2 cellular contexts compared by ENCODE assay signal in the genomic region with DNA sequence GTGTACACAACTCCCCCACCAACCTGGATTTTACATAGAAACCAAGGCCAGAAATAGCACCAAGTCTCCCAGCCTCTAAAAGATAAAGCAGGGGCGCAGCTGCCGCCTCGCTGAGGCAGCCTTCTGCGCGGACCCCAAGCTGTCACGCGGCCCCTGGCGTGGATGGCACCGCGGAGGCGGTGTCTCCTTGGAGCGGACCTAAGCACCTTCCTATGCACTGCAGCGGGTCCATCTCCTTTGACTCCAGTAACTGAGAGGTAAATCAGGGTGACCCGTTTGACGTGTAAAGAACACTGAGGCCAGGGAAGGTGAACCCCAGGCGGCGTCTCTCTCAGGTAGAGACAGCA.
TF ChIP-seq lines count a peak whose summit lies in the region.

No MANE protein-coding gene starts in this region.

TF ChIP-seq in SK-N-SH, 30 proteins besides CTCF, POLR2A, EP300 and RAD21 (continued from another document):
- no peak for TF ChIP-seq FOXM1 (IDR thresholded peaks at IDR 0.05; ENCODE audit: low read depth)
- no peak for TF ChIP-seq MXI1 (IDR thresholded peaks at IDR 0.05; ENCODE audit: low read depth, low read length)
- TF ChIP-seq RFX5 (IDR thresholded peaks at IDR 0.05; ENCODE audit: low read length) = no peak
- no peak for TF ChIP-seq PBX3 (IDR thresholded peaks at IDR 0.05)
- no peak for TF ChIP-seq REST (IDR thresholded peaks at IDR 0.05; ENCODE audit: low read depth, low read length)
TF ChIP-seq in SK-N-SH: peak in this region for 0.

TF ChIP-seq in SK-N-SH treated with all-trans-retinoic acid at 6 μM for 48 hours, 23 proteins besides CTCF, POLR2A, EP300 and RAD21 (continued from another document):
- TF ChIP-seq, protein P1, sequence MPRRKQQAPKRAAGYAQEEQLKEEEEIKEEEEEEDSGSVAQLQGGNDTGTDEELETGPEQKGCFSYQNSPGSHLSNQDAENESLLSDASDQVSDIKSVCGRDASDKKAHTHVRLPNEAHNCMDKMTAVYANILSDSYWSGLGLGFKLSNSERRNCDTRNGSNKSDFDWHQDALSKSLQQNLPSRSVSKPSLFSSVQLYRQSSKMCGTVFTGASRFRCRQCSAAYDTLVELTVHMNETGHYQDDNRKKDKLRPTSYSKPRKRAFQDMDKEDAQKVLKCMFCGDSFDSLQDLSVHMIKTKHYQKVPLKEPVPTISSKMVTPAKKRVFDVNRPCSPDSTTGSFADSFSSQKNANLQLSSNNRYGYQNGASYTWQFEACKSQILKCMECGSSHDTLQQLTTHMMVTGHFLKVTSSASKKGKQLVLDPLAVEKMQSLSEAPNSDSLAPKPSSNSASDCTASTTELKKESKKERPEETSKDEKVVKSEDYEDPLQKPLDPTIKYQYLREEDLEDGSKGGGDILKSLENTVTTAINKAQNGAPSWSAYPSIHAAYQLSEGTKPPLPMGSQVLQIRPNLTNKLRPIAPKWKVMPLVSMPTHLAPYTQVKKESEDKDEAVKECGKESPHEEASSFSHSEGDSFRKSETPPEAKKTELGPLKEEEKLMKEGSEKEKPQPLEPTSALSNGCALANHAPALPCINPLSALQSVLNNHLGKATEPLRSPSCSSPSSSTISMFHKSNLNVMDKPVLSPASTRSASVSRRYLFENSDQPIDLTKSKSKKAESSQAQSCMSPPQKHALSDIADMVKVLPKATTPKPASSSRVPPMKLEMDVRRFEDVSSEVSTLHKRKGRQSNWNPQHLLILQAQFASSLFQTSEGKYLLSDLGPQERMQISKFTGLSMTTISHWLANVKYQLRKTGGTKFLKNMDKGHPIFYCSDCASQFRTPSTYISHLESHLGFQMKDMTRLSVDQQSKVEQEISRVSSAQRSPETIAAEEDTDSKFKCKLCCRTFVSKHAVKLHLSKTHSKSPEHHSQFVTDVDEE (CRISPR knock-in tag; IDR thresholded peaks at IDR 0.05) = no peak
- TF ChIP-seq TOX (CRISPR knock-in tag; IDR thresholded peaks at IDR 0.05; ENCODE audit: borderline replicate concordance) (no peak), ZNF70 (CRISPR knock-in tag; IDR thresholded peaks at IDR 0.05) (no peak), ZFP3 (CRISPR knock-in tag; IDR thresholded peaks at IDR 0.05) (no peak), GLIS3 (CRISPR knock-in tag; IDR thresholded peaks at IDR 0.05) (no peak), OSR1 (CRISPR knock-in tag; IDR thresholded peaks at IDR 0.05) (no peak), PPARA (CRISPR knock-in tag; IDR thresholded peaks at IDR 0.05; ENCODE audit: borderline replicate concordance) (no peak), ZNF565 (CRISPR knock-in tag; conservative IDR thresholded peaks at IDR 0.05; ENCODE audit: low read depth) (no peak)
